In the genomic region with DNA sequence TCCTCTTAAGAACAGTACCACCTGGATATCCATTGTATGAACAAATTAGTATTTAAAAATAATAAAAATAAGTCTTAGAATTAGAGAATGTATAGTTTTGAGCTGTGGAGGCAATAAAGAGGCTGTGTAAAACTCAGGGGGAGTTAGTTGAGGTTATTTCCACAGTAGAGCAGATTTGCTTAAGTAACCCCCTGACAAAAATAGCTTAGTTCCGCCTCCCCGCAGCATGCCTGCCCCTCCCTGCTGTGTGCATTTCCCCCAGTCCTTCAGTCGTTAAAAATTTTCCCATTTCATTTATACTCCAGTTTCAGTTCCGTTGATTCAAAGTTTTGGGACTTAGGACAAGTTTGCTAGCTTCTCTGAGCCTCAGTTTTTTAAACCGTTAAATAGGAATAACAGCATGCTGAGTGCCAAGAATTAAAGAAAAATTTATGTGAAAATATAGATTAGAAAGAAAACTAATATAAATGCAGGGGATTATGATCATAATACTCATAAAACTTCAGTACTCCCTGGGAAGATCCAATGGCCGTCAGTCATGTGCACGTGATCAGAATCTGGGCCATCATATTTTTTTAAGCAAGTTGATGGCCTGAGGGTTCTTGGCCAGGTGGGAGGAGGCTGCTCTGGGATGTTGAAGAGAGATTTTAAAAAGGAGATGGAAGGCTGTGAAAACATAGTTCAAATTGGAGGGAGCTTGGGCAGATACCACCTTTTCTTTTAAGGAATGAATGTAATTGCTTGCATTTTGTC, we compare ENCODE assay signal across 1 cellular context.
A peak's percentile ranks its signal among the peaks of the same experiment; 100 is the strongest.
TF ChIP-seq lines count a peak whose summit lies in the region.

No MANE protein-coding gene starts in this region.

TF ChIP-seq in HepG2, 621 proteins besides CTCF, POLR2A, EP300 and RAD21 (continued from another document and continues in another):
- TF ChIP-seq KLF6 (CRISPR knock-in tag; IDR thresholded peaks at IDR 0.05) (no peak), MTA3 (CRISPR knock-in tag; IDR thresholded peaks at IDR 0.05) (no peak), ZSCAN30 (CRISPR knock-in tag; IDR thresholded peaks at IDR 0.05) (no peak), ZNF776 (CRISPR knock-in tag; IDR thresholded peaks at IDR 0.05) (no peak), ZNF605 (CRISPR knock-in tag; IDR thresholded peaks at IDR 0.05) (no peak), POGZ (CRISPR knock-in tag; IDR thresholded peaks at IDR 0.05) (no peak), NFYB (CRISPR knock-in tag; IDR thresholded peaks at IDR 0.05) (no peak), CEBPB (IDR thresholded peaks at IDR 0.05; ENCODE audit: borderline replicate concordance, low read depth, low read length) (no peak), SRY (CRISPR knock-in tag; IDR thresholded peaks at IDR 0.05) (no peak), SP4 (CRISPR knock-in tag; IDR thresholded peaks at IDR 0.05) (no peak), BHLHE40 (IDR thresholded peaks at IDR 0.05; ENCODE audit: low read length) (no peak), ZNF878 (CRISPR knock-in tag; IDR thresholded peaks at IDR 0.05) (no peak), ISX (CRISPR knock-in tag; conservative IDR thresholded peaks at IDR 0.05) (no peak), TBX2 (CRISPR knock-in tag; IDR thresholded peaks at IDR 0.05; ENCODE audit: borderline replicate concordance) (no peak), SOX13 (IDR thresholded peaks at IDR 0.05) (no peak), SOX13 (CRISPR knock-in tag; conservative IDR thresholded peaks at IDR 0.05 in 1 of 2, IDR thresholded peaks at IDR 0.05 in 1 of 2) (no peak), ZNF674 (CRISPR knock-in tag; IDR thresholded peaks at IDR 0.05; ENCODE audit: low read depth) (no peak), SOX6 (IDR thresholded peaks at IDR 0.05) (no peak), SOX6 (CRISPR knock-in tag; IDR thresholded peaks at IDR 0.05) (peak; percentile 15; the same call in 1 of the 2 replicates), SRF (IDR thresholded peaks at IDR 0.05; ENCODE audit: low read depth, low read length) (no peak), MYNN (CRISPR knock-in tag; IDR thresholded peaks at IDR 0.05; ENCODE audit: low read depth) (no peak), HNRNPUL1 (IDR thresholded peaks at IDR 0.05; ENCODE audit: low read depth, low read length) (no peak), ESRRA (CRISPR knock-in tag; IDR thresholded peaks at IDR 0.05; ENCODE audit: low read depth) (no peak), MAFF (IDR thresholded peaks at IDR 0.05; ENCODE audit: low read depth, low read length) (no peak), THYN1 (CRISPR knock-in tag; IDR thresholded peaks at IDR 0.05; ENCODE audit: borderline replicate concordance, low read depth) (no peak), YEATS2 (CRISPR knock-in tag; IDR thresholded peaks at IDR 0.05; ENCODE audit: borderline replicate concordance) (no peak), POLR2G (IDR thresholded peaks at IDR 0.05; ENCODE audit: low read depth, low read length) (peak; percentile 44; the same call in 1 of the 2 replicates), PTBP1 (IDR thresholded peaks at IDR 0.05; ENCODE audit: low read depth, low read length, poor library complexity, severe bottlenecking) (no peak), AGO2 (optimal IDR thresholded peaks at IDR 0.05; ENCODE audit: low read depth, low read length) (no peak), NFE2 (CRISPR knock-in tag; IDR thresholded peaks at IDR 0.05) (no peak), CENPT (CRISPR knock-in tag; IDR thresholded peaks at IDR 0.05; ENCODE audit: low read depth) (no peak), MEIS2 (CRISPR knock-in tag; IDR thresholded peaks at IDR 0.05) (no peak), ZNF251 (CRISPR knock-in tag; IDR thresholded peaks at IDR 0.05) (no peak), CBFB (CRISPR knock-in tag; IDR thresholded peaks at IDR 0.05) (no peak), ZSCAN25 (CRISPR knock-in tag; IDR thresholded peaks at IDR 0.05) (no peak), MAFK (conservative IDR thresholded peaks at IDR 0.05 in 1 of 2, IDR thresholded peaks at IDR 0.05 in 1 of 2; ENCODE audit: low read length in 2 of 2) (no peak), HNF4A (CRISPR knock-in tag; IDR thresholded peaks at IDR 0.05) (no peak), NR2F1 (CRISPR knock-in tag; IDR thresholded peaks at IDR 0.05) (no peak), ZNF468 (CRISPR knock-in tag; IDR thresholded peaks at IDR 0.05) (no peak), SP5 (CRISPR knock-in tag; IDR thresholded peaks at IDR 0.05; ENCODE audit: borderline replicate concordance, low read depth) (0 out of 2 replicates have a peak, but pooled peaks have one; percentile 26), ZNF232 (CRISPR knock-in tag; IDR thresholded peaks at IDR 0.05; ENCODE audit: borderline replicate concordance) (no peak), ZNF549 (CRISPR knock-in tag; IDR thresholded peaks at IDR 0.05) (no peak)
- TF ChIP-seq, protein P1, sequence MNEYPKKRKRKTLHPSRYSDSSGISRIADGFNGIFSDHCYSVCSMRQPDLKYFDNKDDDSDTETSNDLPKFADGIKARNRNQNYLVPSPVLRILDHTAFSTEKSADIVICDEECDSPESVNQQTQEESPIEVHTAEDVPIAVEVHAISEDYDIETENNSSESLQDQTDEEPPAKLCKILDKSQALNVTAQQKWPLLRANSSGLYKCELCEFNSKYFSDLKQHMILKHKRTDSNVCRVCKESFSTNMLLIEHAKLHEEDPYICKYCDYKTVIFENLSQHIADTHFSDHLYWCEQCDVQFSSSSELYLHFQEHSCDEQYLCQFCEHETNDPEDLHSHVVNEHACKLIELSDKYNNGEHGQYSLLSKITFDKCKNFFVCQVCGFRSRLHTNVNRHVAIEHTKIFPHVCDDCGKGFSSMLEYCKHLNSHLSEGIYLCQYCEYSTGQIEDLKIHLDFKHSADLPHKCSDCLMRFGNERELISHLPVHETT (CRISPR knock-in tag; conservative IDR thresholded peaks at IDR 0.05) = no peak
- TF ChIP-seq, protein P2, sequence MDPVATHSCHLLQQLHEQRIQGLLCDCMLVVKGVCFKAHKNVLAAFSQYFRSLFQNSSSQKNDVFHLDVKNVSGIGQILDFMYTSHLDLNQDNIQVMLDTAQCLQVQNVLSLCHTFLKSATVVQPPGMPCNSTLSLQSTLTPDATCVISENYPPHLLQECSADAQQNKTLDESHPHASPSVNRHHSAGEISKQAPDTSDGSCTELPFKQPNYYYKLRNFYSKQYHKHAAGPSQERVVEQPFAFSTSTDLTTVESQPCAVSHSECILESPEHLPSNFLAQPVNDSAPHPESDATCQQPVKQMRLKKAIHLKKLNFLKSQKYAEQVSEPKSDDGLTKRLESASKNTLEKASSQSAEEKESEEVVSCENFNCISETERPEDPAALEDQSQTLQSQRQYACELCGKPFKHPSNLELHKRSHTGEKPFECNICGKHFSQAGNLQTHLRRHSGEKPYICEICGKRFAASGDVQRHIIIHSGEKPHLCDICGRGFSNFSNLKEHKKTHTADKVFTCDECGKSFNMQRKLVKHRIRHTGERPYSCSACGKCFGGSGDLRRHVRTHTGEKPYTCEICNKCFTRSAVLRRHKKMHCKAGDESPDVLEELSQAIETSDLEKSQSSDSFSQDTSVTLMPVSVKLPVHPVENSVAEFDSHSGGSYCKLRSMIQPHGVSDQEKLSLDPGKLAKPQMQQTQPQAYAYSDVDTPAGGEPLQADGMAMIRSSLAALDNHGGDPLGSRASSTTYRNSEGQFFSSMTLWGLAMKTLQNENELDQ (CRISPR knock-in tag; IDR thresholded peaks at IDR 0.05; ENCODE audit: borderline replicate concordance) = no peak
- TF ChIP-seq, protein P3, sequence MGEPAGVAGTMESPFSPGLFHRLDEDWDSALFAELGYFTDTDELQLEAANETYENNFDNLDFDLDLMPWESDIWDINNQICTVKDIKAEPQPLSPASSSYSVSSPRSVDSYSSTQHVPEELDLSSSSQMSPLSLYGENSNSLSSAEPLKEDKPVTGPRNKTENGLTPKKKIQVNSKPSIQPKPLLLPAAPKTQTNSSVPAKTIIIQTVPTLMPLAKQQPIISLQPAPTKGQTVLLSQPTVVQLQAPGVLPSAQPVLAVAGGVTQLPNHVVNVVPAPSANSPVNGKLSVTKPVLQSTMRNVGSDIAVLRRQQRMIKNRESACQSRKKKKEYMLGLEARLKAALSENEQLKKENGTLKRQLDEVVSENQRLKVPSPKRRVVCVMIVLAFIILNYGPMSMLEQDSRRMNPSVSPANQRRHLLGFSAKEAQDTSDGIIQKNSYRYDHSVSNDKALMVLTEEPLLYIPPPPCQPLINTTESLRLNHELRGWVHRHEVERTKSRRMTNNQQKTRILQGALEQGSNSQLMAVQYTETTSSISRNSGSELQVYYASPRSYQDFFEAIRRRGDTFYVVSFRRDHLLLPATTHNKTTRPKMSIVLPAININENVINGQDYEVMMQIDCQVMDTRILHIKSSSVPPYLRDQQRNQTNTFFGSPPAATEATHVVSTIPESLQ (CRISPR knock-in tag; conservative IDR thresholded peaks at IDR 0.05) = no peak
- TF ChIP-seq, protein P4, sequence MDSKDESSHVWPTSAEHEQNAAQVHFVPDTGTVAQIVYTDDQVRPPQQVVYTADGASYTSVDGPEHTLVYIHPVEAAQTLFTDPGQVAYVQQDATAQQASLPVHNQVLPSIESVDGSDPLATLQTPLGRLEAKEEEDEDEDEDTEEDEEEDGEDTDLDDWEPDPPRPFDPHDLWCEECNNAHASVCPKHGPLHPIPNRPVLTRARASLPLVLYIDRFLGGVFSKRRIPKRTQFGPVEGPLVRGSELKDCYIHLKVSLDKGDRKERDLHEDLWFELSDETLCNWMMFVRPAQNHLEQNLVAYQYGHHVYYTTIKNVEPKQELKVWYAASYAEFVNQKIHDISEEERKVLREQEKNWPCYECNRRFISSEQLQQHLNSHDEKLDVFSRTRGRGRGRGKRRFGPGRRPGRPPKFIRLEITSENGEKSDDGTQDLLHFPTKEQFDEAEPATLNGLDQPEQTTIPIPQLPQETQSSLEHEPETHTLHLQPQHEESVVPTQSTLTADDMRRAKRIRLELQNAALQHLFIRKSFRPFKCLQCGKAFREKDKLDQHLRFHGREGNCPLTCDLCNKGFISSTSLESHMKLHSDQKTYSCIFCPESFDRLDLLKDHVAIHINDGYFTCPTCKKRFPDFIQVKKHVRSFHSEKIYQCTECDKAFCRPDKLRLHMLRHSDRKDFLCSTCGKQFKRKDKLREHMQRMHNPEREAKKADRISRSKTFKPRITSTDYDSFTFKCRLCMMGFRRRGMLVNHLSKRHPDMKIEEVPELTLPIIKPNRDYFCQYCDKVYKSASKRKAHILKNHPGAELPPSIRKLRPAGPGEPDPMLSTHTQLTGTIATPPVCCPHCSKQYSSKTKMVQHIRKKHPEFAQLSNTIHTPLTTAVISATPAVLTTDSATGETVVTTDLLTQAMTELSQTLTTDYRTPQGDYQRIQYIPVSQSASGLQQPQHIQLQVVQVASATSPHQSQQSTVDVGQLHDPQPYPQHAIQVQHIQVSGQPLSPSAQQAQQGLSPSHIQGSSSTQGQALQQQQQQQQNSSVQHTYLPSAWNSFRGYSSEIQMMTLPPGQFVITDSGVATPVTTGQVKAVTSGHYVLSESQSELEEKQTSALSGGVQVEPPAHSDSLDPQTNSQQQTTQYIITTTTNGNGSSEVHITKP (CRISPR knock-in tag; IDR thresholded peaks at IDR 0.05; ENCODE audit: low read depth) = 0 out of 2 replicates have a peak, but pooled peaks have one; percentile 36
- TF ChIP-seq, protein P5, sequence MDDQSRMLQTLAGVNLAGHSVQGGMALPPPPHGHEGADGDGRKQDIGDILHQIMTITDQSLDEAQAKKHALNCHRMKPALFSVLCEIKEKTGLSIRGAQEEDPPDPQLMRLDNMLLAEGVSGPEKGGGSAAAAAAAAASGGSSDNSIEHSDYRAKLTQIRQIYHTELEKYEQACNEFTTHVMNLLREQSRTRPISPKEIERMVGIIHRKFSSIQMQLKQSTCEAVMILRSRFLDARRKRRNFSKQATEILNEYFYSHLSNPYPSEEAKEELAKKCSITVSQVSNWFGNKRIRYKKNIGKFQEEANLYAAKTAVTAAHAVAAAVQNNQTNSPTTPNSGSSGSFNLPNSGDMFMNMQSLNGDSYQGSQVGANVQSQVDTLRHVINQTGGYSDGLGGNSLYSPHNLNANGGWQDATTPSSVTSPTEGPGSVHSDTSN (CRISPR knock-in tag; IDR thresholded peaks at IDR 0.05; ENCODE audit: borderline replicate concordance) = no peak
- TF ChIP-seq, protein P6, sequence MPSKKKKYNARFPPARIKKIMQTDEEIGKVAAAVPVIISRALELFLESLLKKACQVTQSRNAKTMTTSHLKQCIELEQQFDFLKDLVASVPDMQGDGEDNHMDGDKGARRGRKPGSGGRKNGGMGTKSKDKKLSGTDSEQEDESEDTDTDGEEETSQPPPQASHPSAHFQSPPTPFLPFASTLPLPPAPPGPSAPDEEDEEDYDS (CRISPR knock-in tag; IDR thresholded peaks at IDR 0.05) = peak; percentile 34; the same call in 1 of the 2 replicates
- TF ChIP-seq, protein P7, sequence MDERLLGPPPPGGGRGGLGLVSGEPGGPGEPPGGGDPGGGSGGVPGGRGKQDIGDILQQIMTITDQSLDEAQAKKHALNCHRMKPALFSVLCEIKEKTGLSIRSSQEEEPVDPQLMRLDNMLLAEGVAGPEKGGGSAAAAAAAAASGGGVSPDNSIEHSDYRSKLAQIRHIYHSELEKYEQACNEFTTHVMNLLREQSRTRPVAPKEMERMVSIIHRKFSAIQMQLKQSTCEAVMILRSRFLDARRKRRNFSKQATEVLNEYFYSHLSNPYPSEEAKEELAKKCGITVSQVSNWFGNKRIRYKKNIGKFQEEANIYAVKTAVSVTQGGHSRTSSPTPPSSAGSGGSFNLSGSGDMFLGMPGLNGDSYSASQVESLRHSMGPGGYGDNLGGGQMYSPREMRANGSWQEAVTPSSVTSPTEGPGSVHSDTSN (CRISPR knock-in tag; IDR thresholded peaks at IDR 0.05) = no peak
- TF ChIP-seq, protein P8, sequence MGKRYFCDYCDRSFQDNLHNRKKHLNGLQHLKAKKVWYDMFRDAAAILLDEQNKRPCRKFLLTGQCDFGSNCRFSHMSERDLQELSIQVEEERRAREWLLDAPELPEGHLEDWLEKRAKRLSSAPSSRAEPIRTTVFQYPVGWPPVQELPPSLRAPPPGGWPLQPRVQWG (CRISPR knock-in tag; IDR thresholded peaks at IDR 0.05; ENCODE audit: borderline replicate concordance, low read depth) = no peak
- TF ChIP-seq, protein P9, sequence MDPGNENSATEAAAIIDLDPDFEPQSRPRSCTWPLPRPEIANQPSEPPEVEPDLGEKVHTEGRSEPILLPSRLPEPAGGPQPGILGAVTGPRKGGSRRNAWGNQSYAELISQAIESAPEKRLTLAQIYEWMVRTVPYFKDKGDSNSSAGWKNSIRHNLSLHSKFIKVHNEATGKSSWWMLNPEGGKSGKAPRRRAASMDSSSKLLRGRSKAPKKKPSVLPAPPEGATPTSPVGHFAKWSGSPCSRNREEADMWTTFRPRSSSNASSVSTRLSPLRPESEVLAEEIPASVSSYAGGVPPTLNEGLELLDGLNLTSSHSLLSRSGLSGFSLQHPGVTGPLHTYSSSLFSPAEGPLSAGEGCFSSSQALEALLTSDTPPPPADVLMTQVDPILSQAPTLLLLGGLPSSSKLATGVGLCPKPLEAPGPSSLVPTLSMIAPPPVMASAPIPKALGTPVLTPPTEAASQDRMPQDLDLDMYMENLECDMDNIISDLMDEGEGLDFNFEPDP (CRISPR knock-in tag; conservative IDR thresholded peaks at IDR 0.05) = no peak
- TF ChIP-seq, protein P10, sequence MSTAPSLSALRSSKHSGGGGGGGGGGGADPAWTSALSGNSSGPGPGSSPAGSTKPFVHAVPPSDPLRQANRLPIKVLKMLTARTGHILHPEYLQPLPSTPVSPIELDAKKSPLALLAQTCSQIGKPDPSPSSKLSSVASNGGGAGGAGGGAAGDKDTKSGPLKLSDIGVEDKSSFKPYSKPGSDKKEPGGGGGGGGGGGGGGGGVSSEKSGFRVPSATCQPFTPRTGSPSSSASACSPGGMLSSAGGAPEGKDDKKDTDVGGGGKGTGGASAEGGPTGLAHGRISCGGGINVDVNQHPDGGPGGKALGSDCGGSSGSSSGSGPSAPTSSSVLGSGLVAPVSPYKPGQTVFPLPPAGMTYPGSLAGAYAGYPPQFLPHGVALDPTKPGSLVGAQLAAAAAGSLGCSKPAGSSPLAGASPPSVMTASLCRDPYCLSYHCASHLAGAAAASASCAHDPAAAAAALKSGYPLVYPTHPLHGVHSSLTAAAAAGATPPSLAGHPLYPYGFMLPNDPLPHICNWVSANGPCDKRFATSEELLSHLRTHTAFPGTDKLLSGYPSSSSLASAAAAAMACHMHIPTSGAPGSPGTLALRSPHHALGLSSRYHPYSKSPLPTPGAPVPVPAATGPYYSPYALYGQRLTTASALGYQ (CRISPR knock-in tag; IDR thresholded peaks at IDR 0.05) = 0 out of 2 replicates have a peak, but pooled peaks have one; percentile 2
